Comparison of ENCODE assay signal across 23 cellular contexts in the genomic region with DNA sequence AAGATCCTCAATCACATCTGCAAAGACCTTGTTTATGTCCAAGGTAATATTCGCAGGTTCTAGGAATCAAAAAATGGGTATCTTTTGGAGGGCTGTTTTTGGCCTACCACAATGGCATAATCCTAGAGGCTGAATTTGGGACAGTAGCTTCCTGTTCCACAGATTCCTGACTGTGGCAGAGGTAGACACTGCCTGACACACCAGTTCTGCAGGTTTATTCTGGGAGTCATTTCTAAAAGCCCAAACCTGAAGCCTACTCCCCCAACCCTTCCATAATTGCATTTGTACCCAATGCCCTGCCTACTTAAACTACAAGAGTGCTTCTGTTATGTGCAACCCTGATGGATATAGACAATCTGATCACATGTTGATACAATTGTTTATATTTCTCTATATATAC.
"Had no signal": no experiment of that assay in that cellular context is flagged by ENCODE, and none has a peak within 500 bp of the region (broad histone marks: within the 10 kb centered on the region; RNA-seq: fewer than 3 reads in every experiment).

No MANE protein-coding gene starts in this region.

- DNase-seq: cortex of kidney; effector memory CD8-positive, alpha-beta T cell; foreskin fibroblast; gastrocnemius medialis; head of caudate nucleus; left ventricle myocardium superior; lower lobe of right lung; natural killer cell; occipital lobe; ovary; posterior cingulate gyrus; psoas muscle; right cardiac atrium; sigmoid colon; stimulated activated CD4-positive, alpha-beta T cell treated with anti-CD3 and anti-CD28 coated beads, Interleukin-2, amount 100 ng/mL, for 24 hours; stimulated activated CD4-positive, alpha-beta T cell treated with anti-CD3 and anti-CD28 coated beads, Interleukin-4, amount 100 ng/mL, for 24 hours; stimulated activated naive CD4-positive, alpha-beta T cell treated with Interleukin-2 at 50 U/mL for 16 hours; substantia nigra; testis; tibial artery; upper lobe of left lung; uterus had no signal

- H3K36me3 ChIP-seq: gastrocnemius medialis, lower lobe of right lung, ovary, sigmoid colon, tibial artery, upper lobe of left lung, uterus had no signal

- H3K9me3 ChIP-seq: gastrocnemius medialis, lower lobe of right lung, ovary, psoas muscle, testis, uterus had no signal

- H3K4me1 ChIP-seq: gastrocnemius medialis, lower lobe of right lung, psoas muscle, testis, upper lobe of left lung, uterus had no signal

- H3K27ac ChIP-seq: gastrocnemius medialis, lower lobe of right lung, ovary, psoas muscle, sigmoid colon, testis, tibial artery, upper lobe of left lung, uterus had no signal

- H3K27me3 ChIP-seq: gastrocnemius medialis, ovary, sigmoid colon, testis, tibial artery, upper lobe of left lung, uterus had no signal

- H3K4me3 ChIP-seq: gastrocnemius medialis, lower lobe of right lung, ovary, psoas muscle, sigmoid colon, testis, tibial artery, upper lobe of left lung, uterus had no signal

- ATAC-seq: effector memory CD8-positive, alpha-beta T cell; gastrocnemius medialis; left ventricle myocardium superior; lower lobe of right lung; natural killer cell; psoas muscle; right cardiac atrium; stimulated activated effector memory CD8-positive, alpha-beta T cell treated with anti-CD3 and anti-CD28 coated beads, Interleukin-12 subunit alpha, Interleukin-12 subunit beta, amount 100 ng/mL, for 72 hours had no signal
